ENCODE assay signal across 34 cellular contexts in the genomic region with DNA sequence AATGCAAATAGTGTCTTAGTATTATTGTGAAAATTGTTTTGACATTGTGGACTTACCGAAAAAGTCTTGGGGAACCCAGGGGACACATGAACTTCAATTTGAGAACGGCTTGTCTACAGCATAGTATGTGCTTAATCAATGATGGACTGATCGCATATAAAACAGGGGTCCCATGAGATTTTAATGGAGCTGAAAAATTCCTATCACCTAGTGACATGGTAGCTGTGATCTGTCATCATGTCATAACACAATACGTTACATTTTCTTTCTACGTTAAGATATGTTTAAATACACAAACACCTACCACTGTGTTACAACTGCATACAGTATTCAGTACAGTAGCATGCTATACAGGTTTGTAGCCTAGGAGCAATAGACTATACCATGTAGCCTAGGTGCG.
DNase-seq lines count a peak whose midpoint lies in the region; ATAC-seq, FAIRE-seq and TF ChIP-seq lines count a peak whose summit lies in the region.
"Had no signal": no experiment of that assay in that cellular context is flagged by ENCODE, and none has a peak within 500 bp of the region (broad histone marks: within the 10 kb centered on the region; RNA-seq: fewer than 3 reads in every experiment).

No MANE protein-coding gene starts in this region.

- POLR2A ChIA-PET in H1 (lab: Charles Lee; ENCODE audit: partially characterized antibody): no interaction called here
- POLR2A ChIA-PET in CD8-positive, alpha-beta T cell (lab: Charles Lee): no interaction called here

- H3K36me3 ChIP-seq in H1 (ENCODE audit: control insufficient read depth in 2 of 4, insufficient read depth in 4 of 4, low read length in 3 of 4): no peaks in the 10 kb centered on the region
- no peaks in the 10 kb centered on the region for H3K36me3 ChIP-seq in neural cell (ENCODE audit: insufficient read depth, low read length)
- no peaks in the 10 kb centered on the region for H3K36me3 ChIP-seq in CD8-positive, alpha-beta T cell (ENCODE audit: insufficient read depth, low read length)
- H3K36me3 ChIP-seq in smooth muscle cell (ENCODE audit: low read depth): no peaks in the 10 kb centered on the region
- H3K36me3 ChIP-seq: BE2C; BLaER1; BLaER1 treated with 17β-estradiol and CSF1 and Interleukin-3, amounts not matched to agents 10 nM and 100 nM had no signal

- intact Hi-C loops in CD8-positive, alpha-beta T cell (cut with DNase I, micrococcal nuclease): no loop called here

- H2BK5ac ChIP-seq in H1 (ENCODE audit: low read depth, low read length): no peak overlapping the region

- no peak overlapping the region for H3K27ac ChIP-seq in H1 (ENCODE audit: low read depth, low read length)
- no peak overlapping the region for H3K27ac ChIP-seq in neural cell (ENCODE audit: low read length)
- H3K27ac ChIP-seq in CD8-positive, alpha-beta T cell (ENCODE audit: low read depth, low read length): no peak overlapping the region
- no peak overlapping the region for H3K27ac ChIP-seq in smooth muscle cell (ENCODE audit: low read depth)
- H3K27ac ChIP-seq: 22Rv1; A549; BLaER1; BLaER1 treated with 17β-estradiol and CSF1 and Interleukin-3, amounts not matched to agents 10 nM and 100 nM; C4-2B had no signal

- no peak overlapping the region for H2BK12ac ChIP-seq in H1 (ENCODE audit: low read depth, low read length)

- H3K56ac ChIP-seq in H1 (replicated peaks; ENCODE audit: insufficient read length, low read depth, low read length): no peak overlapping the region

- no peak overlapping the region for H2AK5ac ChIP-seq in H1 (ENCODE audit: low read depth, low read length)

- TF ChIP-seq POLR2A in H1 (IDR thresholded peaks at IDR 0.05; ENCODE audit: control extremely low read depth in 1 of 2, low read depth in 2 of 2, low read length in 2 of 2): no peak

- H3K9ac ChIP-seq in H1 (replicated peaks in 1 of 4; ENCODE audit: extremely low read depth in 1 of 4, low read depth in 3 of 4, low read length in 3 of 4) (no peak overlapping the region), neural cell (ENCODE audit: low read length) (no peak overlapping the region), smooth muscle cell (ENCODE audit: low read depth) (no peak overlapping the region)
- H3K9ac ChIP-seq: BLaER1; BLaER1 treated with 17β-estradiol and CSF1 and Interleukin-3, amounts not matched to agents 10 nM and 100 nM had no signal

- TF ChIP-seq CTCF in D721Med (IDR thresholded peaks at IDR 0.05; ENCODE audit: insufficient read depth, missing control alignments) (no peak), H1 (IDR thresholded peaks at IDR 0.05; ENCODE audit: control extremely low read depth in 1 of 3, insufficient read depth in 1 of 3, low read depth in 1 of 3, low read length in 3 of 3) (no peak), neural cell (IDR thresholded peaks at IDR 0.05; ENCODE audit: poor library complexity, severe bottlenecking) (no peak), smooth muscle cell (IDR thresholded peaks at IDR 0.05; ENCODE audit: borderline replicate concordance, insufficient read depth, poor library complexity, severe bottlenecking) (no peak)
- TF ChIP-seq CTCF in CD8-positive, alpha-beta T cell (IDR thresholded peaks at IDR 0.05): no peak

- no peaks in the 10 kb centered on the region for H3K23me2 ChIP-seq in H1 (ENCODE audit: low read depth, low read length)

- H3K27me3 Mint-ChIP-seq in CD8-positive, alpha-beta T cell (ENCODE audit: low read depth): peaks cover 10% of the 10 kb centered on the region
- H3K27me3 Mint-ChIP-seq: CD4-positive, CD25-positive, alpha-beta regulatory T cell had no signal

- FAIRE-seq in D721Med (lab: Jason Lieb, UNC) (peak; percentile 58), H1 (lab: Jason Lieb, UNC) (no peak)
- FAIRE-seq: A204.1, A549, G401.6 had no signal

- H3K27ac Mint-ChIP-seq in CD8-positive, alpha-beta T cell: no peak overlapping the region
- H3K27ac Mint-ChIP-seq: B cell; CD14-positive monocyte; CD4-positive, alpha-beta memory T cell; CD4-positive, alpha-beta T cell; CD4-positive, CD25-positive, alpha-beta regulatory T cell; CD8-positive, alpha-beta memory T cell had no signal

- H4K20me1 ChIP-seq in H1 (replicated peaks in 1 of 2; ENCODE audit: control insufficient read depth in 1 of 2, insufficient read depth in 2 of 2, low read length in 2 of 2) (no peaks in the 10 kb centered on the region), neural cell (ENCODE audit: insufficient read depth) (no peaks in the 10 kb centered on the region), smooth muscle cell (ENCODE audit: low read depth) (no peaks in the 10 kb centered on the region)
- H4K20me1 ChIP-seq: BLaER1; BLaER1 treated with 17β-estradiol and CSF1 and Interleukin-3, amounts not matched to agents 10 nM and 100 nM had no signal

- no peaks in the 10 kb centered on the region for H3K36me3 Mint-ChIP-seq in CD8-positive, alpha-beta T cell
- H3K36me3 Mint-ChIP-seq: CD14-positive monocyte; CD4-positive, alpha-beta memory T cell; CD4-positive, CD25-positive, alpha-beta regulatory T cell; CD8-positive, alpha-beta memory T cell had no signal

- CTCF ChIA-PET in H1 (lab: Charles Lee; ENCODE audit: partially characterized antibody): no interaction called here
- CTCF ChIA-PET in CD8-positive, alpha-beta T cell (lab: Charles Lee): no interaction called here

- TF ChIP-seq EP300 in H1 (IDR thresholded peaks at IDR 0.05; ENCODE audit: borderline replicate concordance in 1 of 2, low read depth in 2 of 2, low read length in 2 of 2) (no peak), neural cell (conservative IDR thresholded peaks at IDR 0.05; ENCODE audit: poor library complexity, severe bottlenecking) (peak; percentile 73)

- peak overlapping the region; percentile 32 for H3K23ac ChIP-seq in H1 (ENCODE audit: insufficient read length)

- H3K4ac ChIP-seq in H1 (replicated peaks; ENCODE audit: insufficient read length, low read depth, low read length): no peak overlapping the region

- H3K9me3 ChIP-seq in H1 (ENCODE audit: insufficient read depth in 2 of 2, low read depth in 1 of 2, low read length in 1 of 2) (no peaks in the 10 kb centered on the region), neural cell (ENCODE audit: low read length) (no peaks in the 10 kb centered on the region), smooth muscle cell (replicated peaks; ENCODE audit: low read depth) (no peaks in the 10 kb centered on the region)
- H3K9me3 ChIP-seq in CD8-positive, alpha-beta T cell (ENCODE audit: low read length): no peaks in the 10 kb centered on the region
- H3K9me3 ChIP-seq: A549; BE2C; BLaER1; BLaER1 treated with 17β-estradiol and CSF1 and Interleukin-3, amounts not matched to agents 10 nM and 100 nM; Caco-2 had no signal

- H3K4me1 Mint-ChIP-seq in CD8-positive, alpha-beta T cell (ENCODE audit: low read depth): no peaks in the 10 kb centered on the region
- H3K4me1 Mint-ChIP-seq: B cell; CD14-positive monocyte; CD4-positive, alpha-beta memory T cell; CD4-positive, CD25-positive, alpha-beta regulatory T cell; CD8-positive, alpha-beta memory T cell had no signal

- H3K9me3 Mint-ChIP-seq in CD8-positive, alpha-beta T cell: no peaks in the 10 kb centered on the region
- H3K9me3 Mint-ChIP-seq: CD4-positive, alpha-beta memory T cell; CD4-positive, alpha-beta T cell had no signal

- H3K27me3 ChIP-seq in H1 (replicated peaks in 1 of 4; ENCODE audit: control insufficient read depth in 3 of 4, extremely low read depth in 1 of 4, insufficient read depth in 3 of 4, low read length in 3 of 4) (no peaks in the 10 kb centered on the region), neural cell (ENCODE audit: insufficient read depth, low read depth, low read length) (no peaks in the 10 kb centered on the region), smooth muscle cell (ENCODE audit: low read depth) (peaks cover 6% of the 10 kb centered on the region)
- H3K27me3 ChIP-seq in CD8-positive, alpha-beta T cell (ENCODE audit: insufficient read depth, low read length): no peaks in the 10 kb centered on the region
- H3K27me3 ChIP-seq: BE2C; BLaER1; BLaER1 treated with 17β-estradiol and CSF1 and Interleukin-3, amounts not matched to agents 10 nM and 100 nM had no signal

- no peaks in the 10 kb centered on the region for H3K4me1 ChIP-seq in H1 (replicated peaks in 1 of 4; ENCODE audit: control insufficient read depth in 3 of 4, insufficient read depth in 4 of 4, low read length in 3 of 4)
- H3K4me1 ChIP-seq in CD8-positive, alpha-beta T cell (ENCODE audit: insufficient read depth, low read length): no peaks in the 10 kb centered on the region
- H3K4me1 ChIP-seq in smooth muscle cell (ENCODE audit: low read depth): no peaks in the 10 kb centered on the region
- H3K4me1 ChIP-seq: A549; BE2C; BLaER1; BLaER1 treated with 17β-estradiol and CSF1 and Interleukin-3, amounts not matched to agents 10 nM and 100 nM; Caco-2 had no signal

- H2AFZ ChIP-seq in H1 (ENCODE audit: low read length): no peak overlapping the region
- H2AFZ ChIP-seq in neural cell (ENCODE audit: low read depth, low read length): no peak overlapping the region
- no peak overlapping the region for H2AFZ ChIP-seq in smooth muscle cell (ENCODE audit: low read depth)

- no peaks in the 10 kb centered on the region for H3F3A ChIP-seq in neural cell (ENCODE audit: insufficient read depth, low read length, poor library complexity, severe bottlenecking)
- H3F3A ChIP-seq in smooth muscle cell (ENCODE audit: low read depth): no peaks in the 10 kb centered on the region

- H2BK15ac ChIP-seq in H1 (ENCODE audit: low read length): no peak overlapping the region

- no peak overlapping the region for H4K8ac ChIP-seq in H1 (ENCODE audit: extremely low read depth, insufficient read depth, low read length)

- TF ChIP-seq RAD21 in H1 (IDR thresholded peaks at IDR 0.05 in 1 of 2, conservative IDR thresholded peaks at IDR 0.05 in 1 of 2; ENCODE audit: low read depth in 2 of 2, low read length in 2 of 2) (no peak), neural cell (conservative IDR thresholded peaks at IDR 0.05) (no peak)

- ATAC-seq in CD8-positive, alpha-beta T cell: no peak
- ATAC-seq: A549 had no signal

- no peaks in the 10 kb centered on the region for H3K79me2 ChIP-seq in H1 (ENCODE audit: control insufficient read depth in 1 of 2, insufficient read depth in 2 of 2, low read length in 2 of 2)
- no peaks in the 10 kb centered on the region for H3K79me2 ChIP-seq in neural cell (replicated peaks; ENCODE audit: insufficient read depth, low read length)
- H3K79me2 ChIP-seq in smooth muscle cell (ENCODE audit: low read depth): no peaks in the 10 kb centered on the region

- H3K4me3 ChIP-seq in H1 (ENCODE audit: extremely low read depth in 1 of 4, insufficient read depth in 2 of 4, low read depth in 3 of 4, low read length in 4 of 4): no peak overlapping the region
- H3K4me3 ChIP-seq in neural cell (ENCODE audit: low read length): no peak overlapping the region
- H3K4me3 ChIP-seq in CD8-positive, alpha-beta T cell (ENCODE audit: low read depth, low read length): no peak overlapping the region
- H3K4me3 ChIP-seq in smooth muscle cell: no peak overlapping the region
- H3K4me3 ChIP-seq: A549; BLaER1; BLaER1 treated with 17β-estradiol and CSF1 and Interleukin-3, amounts not matched to agents 10 nM and 100 nM had no signal

- H2BK20ac ChIP-seq in H1 (ENCODE audit: low read length): no peak overlapping the region

- no peaks in the 10 kb centered on the region for H3K79me1 ChIP-seq in H1 (ENCODE audit: low read depth, low read length)

- no peak overlapping the region for H3K14ac ChIP-seq in H1 (ENCODE audit: insufficient read length)

- H2BK120ac ChIP-seq in H1 (replicated peaks; ENCODE audit: low read depth, low read length): no peak overlapping the region

- H3K18ac ChIP-seq in H1 (ENCODE audit: extremely low read depth, low read length): no peak overlapping the region

- H4K5ac ChIP-seq in H1 (ENCODE audit: insufficient read length, low read depth, low read length): no peak overlapping the region

- H3K9me2 ChIP-seq in neural cell (ENCODE audit: insufficient read depth, low read length): no peaks in the 10 kb centered on the region

- H4K91ac ChIP-seq in H1 (replicated peaks; ENCODE audit: insufficient read length, low read length): no peak overlapping the region

- WGBS in H1 (ENCODE audit: extremely low coverage in 1 of 2, insufficient coverage in 1 of 2, insufficient read length in 1 of 2, insufficient replicate concordance in 2 of 2, low coverage in 1 of 2, low lambda C conversion rate in 2 of 2, missing lambda C conversion rate in 1 of 2), 2 experiments: 78% methylated on average over 6 of the region's 6 CpGs; no CpG with 5 or more reads in 1 of the 2 experiments
- WGBS in smooth muscle cell (ENCODE audit: low lambda C conversion rate): 78% methylated on average over 6 of the region's 6 CpGs

- H3K4me2 ChIP-seq in H1 (ENCODE audit: insufficient read depth in 1 of 2, low read depth in 2 of 2, low read length in 2 of 2) (no peak overlapping the region), neural cell (ENCODE audit: low read length) (no peak overlapping the region), smooth muscle cell (no peak overlapping the region)
- H3K4me2 ChIP-seq: A549; BLaER1; BLaER1 treated with 17β-estradiol and CSF1 and Interleukin-3, amounts not matched to agents 10 nM and 100 nM had no signal

- DNase-seq in D721Med (ENCODE audit: insufficient read length, low spot score) (no peak), H1 (ENCODE audit: low read depth in 1 of 2, low spot score in 2 of 2) (no peak), CD1c-positive myeloid dendritic cell (ENCODE audit: extremely low spot score) (no peak), smooth muscle cell (lab: John Stamatoyannopoulos, UW; ENCODE audit: unreplicated experiment) (no peak)
- DNase-seq in CD8-positive, alpha-beta T cell: no peak
- DNase-seq: 8988T; ACHN; AML-193; BE2C; C1 segment of cervical spinal cord; Caco-2; Calu3; CD4-positive, alpha-beta memory T cell; CD4-positive, alpha-beta T cell; CD4-positive, CD25-positive, alpha-beta regulatory T cell; CD8-positive, alpha-beta memory T cell; COR-L47; DMS 273 treated with DMSO at 0.1 percent for 48 hours; DMS153; DMS53; DMS79; DMS79 treated with DMSO at 0.1 percent for 48 hours; DND-41; EL had no signal

- H3K4me3 Mint-ChIP-seq in CD8-positive, alpha-beta T cell: no peak overlapping the region
- H3K4me3 Mint-ChIP-seq: B cell; CD14-positive monocyte; CD4-positive, alpha-beta memory T cell; CD4-positive, alpha-beta T cell; CD4-positive, CD25-positive, alpha-beta regulatory T cell; CD8-positive, alpha-beta memory T cell had no signal
